26 cellular contexts compared by ENCODE assay signal in genomic region chr2:52831216-52831615, GRCh38.
"Had no signal": no experiment of that assay in that cellular context is flagged by ENCODE, and none has a peak within 500 bp of the region (broad histone marks: within the 10 kb centered on the region; RNA-seq: fewer than 3 reads in every experiment).

No MANE protein-coding gene starts in this region.

- DNase-seq: activated effector memory CD4-positive, alpha-beta T cell treated with anti-CD3 and anti-CD28 coated beads, Interleukin-2, amount 50 U/mL, for 16 hours; activated effector memory CD4-positive, alpha-beta T cell treated with Interleukin-2 at 50 U/mL for 16 hours; activated gamma-delta T cell; activated gamma-delta T cell treated with Interleukin-2 at 50 U/mL for 16 hours; activated naive CD4-positive, alpha-beta T cell; activated naive CD4-positive, alpha-beta T cell treated with anti-CD3 and anti-CD28 coated beads for 36 hours; activated naive CD4-positive, alpha-beta T cell treated with anti-CD3 and anti-CD28 coated beads, Interleukin-2, amount 10 ng/mL, durations not matched to agents 7 days and 5 days; activated naive CD4-positive, alpha-beta T cell treated with anti-CD3 and anti-CD28 coated beads, Interleukin-2, amount 50 U/mL, for 16 hours; activated naive CD4-positive, alpha-beta T cell treated with Interleukin-2 at 50 U/mL for 16 hours; activated naive CD8-positive, alpha-beta T cell treated with anti-CD3 and anti-CD28 coated beads for 36 hours; activated naive CD8-positive, alpha-beta T cell treated with anti-CD3 and anti-CD28 coated beads, Interleukin-2, amount 10 ng/mL, durations not matched to agents 7 days and 5 days; activated naive CD8-positive, alpha-beta T cell treated with anti-CD3 and anti-CD28 coated beads, Interleukin-2, amount 50 U/mL, for 24 hours; activated T-cell treated with anti-CD3 and anti-CD28 coated beads, Interleukin-2, amount 50 U/mL, for 24 hours; activated T-cell treated with anti-CD3 and anti-CD28 coated beads, Interleukin-2, amount 50 U/mL, for 4 hours; activated T-cell treated with anti-CD3 and anti-CD28 coated beads, Interleukin-2, amount 50 U/mL, for 48 hours; activated T-cell treated with anti-CD3 and anti-CD28 coated beads, Interleukin-2, amount 50 U/mL, for 72 hours; adrenal gland; amniotic stem cell; amygdala; anterior cingulate cortex; aorta; body of pancreas; brain microvascular endothelial cell; caudate nucleus; central memory CD4-positive, alpha-beta T cell; cerebellar nuclear complex had no signal
